In the genomic region with DNA sequence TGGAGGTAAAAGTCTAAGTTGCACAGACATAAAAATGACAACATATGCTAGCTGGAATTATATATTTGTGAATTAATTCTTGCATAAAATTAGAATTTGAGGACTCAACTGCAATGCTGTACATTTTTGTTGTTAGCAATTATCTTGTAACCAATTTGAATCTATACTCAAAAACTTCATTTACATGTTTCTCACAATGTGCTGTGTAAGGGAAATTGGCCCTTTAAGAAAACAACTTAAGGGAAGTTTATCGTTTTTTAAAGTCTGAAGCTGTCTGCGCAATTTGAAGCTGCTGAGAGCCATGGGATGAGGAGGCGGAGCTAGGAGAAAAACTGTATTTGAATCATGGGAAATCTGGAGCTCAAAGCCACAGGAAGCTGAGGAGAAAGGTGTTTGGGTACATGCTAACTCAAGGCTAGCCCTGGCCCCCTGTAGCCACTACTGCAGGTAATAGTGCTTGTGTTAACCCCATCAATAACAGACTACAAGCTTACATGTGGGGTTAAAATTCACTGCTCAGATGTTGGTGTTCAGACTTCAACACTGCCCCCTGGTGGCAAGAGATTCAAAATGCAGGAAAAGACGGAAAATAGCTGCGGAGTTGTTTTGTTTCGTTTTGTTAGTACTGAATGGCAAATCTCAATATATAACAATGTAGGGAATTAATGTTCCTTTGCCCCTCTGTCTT, we compare ENCODE assay signal across 9 cellular contexts.
DNase-seq lines count a peak whose midpoint lies in the region; ATAC-seq and TF ChIP-seq lines count a peak whose summit lies in the region.
"Had no signal": no experiment of that assay in that cellular context is flagged by ENCODE, and none has a peak within 500 bp of the region (broad histone marks: within the 10 kb centered on the region; RNA-seq: fewer than 3 reads in every experiment).

No MANE protein-coding gene starts in this region.

- H3K9ac ChIP-seq in KMS-11, result no peak overlapping the region

- H3K9me3 ChIP-seq in neutrophil (no peaks in the 10 kb centered on the region), mucosa of descending colon (peaks cover 4% of the 10 kb centered on the region)

- H3K27ac ChIP-seq in KMS-11 (no peak overlapping the region), neutrophil (no peak overlapping the region)

- no peaks in the 10 kb centered on the region for H3K79me2 ChIP-seq in KMS-11 (ENCODE audit: insufficient read depth, low read depth)

- no peak for DNase-seq in GM06990 (ENCODE audit: extremely low read depth, insufficient read length)
- DNase-seq in choroid plexus epithelial cell (ENCODE audit: low read depth), result no peak
- DNase-seq in central memory CD4-positive, alpha-beta T cell, result no peak
- DNase-seq in mucosa of descending colon, result no peak
- DNase-seq: effector memory CD8-positive, alpha-beta T cell; NCI-H1105 treated with DMSO at 0.1 percent for 48 hours had no signal

- TF ChIP-seq CTCF in GM06990 (IDR thresholded peaks at IDR 0.05; ENCODE audit: insufficient read depth, low read length, poor library complexity, severe bottlenecking), result peak; percentile 46
- TF ChIP-seq CTCF in KMS-11 (conservative IDR thresholded peaks at IDR 0.05; ENCODE audit: low read depth, low read length), result peak; percentile 59
- TF ChIP-seq CTCF in choroid plexus epithelial cell (conservative IDR thresholded peaks at IDR 0.05; ENCODE audit: low read depth, low read length), result peak; percentile 40
- peak; percentile 55 for TF ChIP-seq CTCF in neutrophil (IDR thresholded peaks at IDR 0.05)
- no peak for TF ChIP-seq CTCF in mucosa of descending colon (IDR thresholded peaks at IDR 0.05)

- no peak overlapping the region for H2AFZ ChIP-seq in KMS-11 (ENCODE audit: low read depth)

- no peaks in the 10 kb centered on the region for H4K20me1 ChIP-seq in KMS-11 (ENCODE audit: insufficient read depth)

- no peak for ATAC-seq in GM18498 (IDR thresholded peaks at IDR 0.05; ENCODE audit: unreplicated experiment)
- no peak for ATAC-seq in mucosa of descending colon
- ATAC-seq: effector memory CD8-positive, alpha-beta T cell had no signal

- H3K4me3 ChIP-seq in GM06990 (replicated peaks; ENCODE audit: low read depth, low read length) (no peak overlapping the region), KMS-11 (IDR thresholded peaks at IDR 0.05; ENCODE audit: insufficient read depth, low read depth, low read length) (no peak overlapping the region), choroid plexus epithelial cell (ENCODE audit: low read depth, low read length) (no peak overlapping the region), neutrophil (ENCODE audit: low read depth in 1 of 2, low read length in 1 of 2) (no peak overlapping the region), mucosa of descending colon (no peak overlapping the region)

- no peak overlapping the region for H3K4me2 ChIP-seq in KMS-11

- H3K4me1 ChIP-seq in KMS-11 (ENCODE audit: low read depth, poor library complexity, severe bottlenecking) (no peaks in the 10 kb centered on the region), neutrophil (ENCODE audit: control insufficient read depth in 1 of 2, insufficient read depth in 1 of 2, low read depth in 1 of 2, low read length in 1 of 2) (no peaks in the 10 kb centered on the region), mucosa of descending colon (ENCODE audit: low read depth) (no peaks in the 10 kb centered on the region)

- H3K36me3 ChIP-seq in GM06990 (ENCODE audit: control insufficient read depth, insufficient read depth, low read length), result no peaks in the 10 kb centered on the region
- no peaks in the 10 kb centered on the region for H3K36me3 ChIP-seq in KMS-11 (ENCODE audit: insufficient read depth)
- no peaks in the 10 kb centered on the region for H3K36me3 ChIP-seq in neutrophil
- no peaks in the 10 kb centered on the region for H3K36me3 ChIP-seq in mucosa of descending colon (ENCODE audit: low read depth)

- intact Hi-C loops in mucosa of descending colon (cut with DNase I, micrococcal nuclease), result no loop called here

- H3K27me3 ChIP-seq in GM06990 (replicated peaks; ENCODE audit: control insufficient read depth, insufficient read depth, low read length) (no peaks in the 10 kb centered on the region; the same call in 1 of the 2 replicates), KMS-11 (ENCODE audit: insufficient read depth, low read depth) (peaks cover 11% of the 10 kb centered on the region; the same call in 1 of the 2 replicates), neutrophil (peaks cover 55% of the 10 kb centered on the region)
